In the genomic region with DNA sequence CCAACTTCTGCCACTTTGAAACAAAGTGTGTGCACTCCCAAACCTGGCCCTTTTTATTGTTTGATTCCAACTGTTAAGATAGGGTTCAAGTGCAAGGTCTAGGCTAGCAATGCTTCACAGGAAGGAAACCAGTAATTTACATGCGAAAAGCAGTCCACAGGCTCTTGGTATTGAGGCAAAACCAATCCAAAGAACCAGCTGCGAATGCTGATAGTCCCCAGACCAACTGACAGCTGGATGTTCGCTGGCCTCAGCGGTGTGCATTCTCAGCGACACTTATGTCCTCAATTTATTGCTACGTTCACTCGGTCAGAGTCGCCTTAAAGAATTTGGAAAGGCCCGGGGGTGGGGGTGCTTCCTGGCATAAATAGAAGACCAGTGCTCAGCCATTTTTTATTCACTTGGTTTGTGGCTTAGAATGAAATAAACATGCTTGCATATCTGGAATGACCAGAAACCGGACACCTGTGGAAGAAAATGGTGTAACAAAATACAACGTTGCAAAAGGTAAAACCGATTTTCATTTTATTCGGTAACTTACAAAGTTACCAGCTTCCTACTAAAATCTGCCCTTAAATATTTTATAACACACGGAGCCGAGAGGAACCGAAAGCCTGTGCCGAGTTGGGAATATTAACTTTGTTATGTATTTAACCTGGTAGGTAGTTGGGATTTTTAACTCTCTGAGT, we compare ENCODE assay signal across 8 cellular contexts. TPM values are rescaled to one million over a fixed set of nuclear protein-coding genes. Genes with fewer than 3 reads are reported as not detected.
A peak's percentile ranks its signal among the peaks of the same experiment; 100 is the strongest.
DNase-seq lines count a peak whose midpoint lies in the region; ATAC-seq and TF ChIP-seq lines count a peak whose summit lies in the region.

No MANE protein-coding gene starts in this region.

- peak overlapping the region; percentile 86 for H3K4me2 ChIP-seq in PC-9

- peak overlapping the region; percentile 87 for H3K4me3 Mint-ChIP-seq in type B pancreatic cell

- TF ChIP-seq CTCF in BE2C (IDR thresholded peaks at IDR 0.05; ENCODE audit: low read depth, low read length): no peak
- no peak for TF ChIP-seq CTCF in PC-9 (conservative IDR thresholded peaks at IDR 0.05)
- no peak for TF ChIP-seq CTCF in breast epithelium (IDR thresholded peaks at IDR 0.05)
- no peak for TF ChIP-seq CTCF in type B pancreatic cell (conservative IDR thresholded peaks at IDR 0.05)

- peaks cover 26% of the 10 kb centered on the region for H3K79me2 ChIP-seq in PC-9 (ENCODE audit: low read depth)

- H3K4me1 Mint-ChIP-seq in type B pancreatic cell (ENCODE audit: unreplicated experiment): peaks cover 35% of the 10 kb centered on the region

- H3K36me3 ChIP-seq in BE2C (no peaks in the 10 kb centered on the region), PC-9 (ENCODE audit: low read depth) (no peaks in the 10 kb centered on the region), breast epithelium (no peaks in the 10 kb centered on the region)

- peak overlapping the region; percentile 64 for H2AFZ ChIP-seq in PC-9

- DNase-seq in BE2C (peak; percentile 28), PC-9 (peak in 1 of 2 experiments; percentile 60), breast epithelium (ENCODE audit: low spot score in 2 of 2) (no peak), lung microvascular endothelial cell (ENCODE audit: low read depth in 2 of 2) (peak; percentile 58 to 68), type B pancreatic cell (ENCODE audit: extremely low spot score, unreplicated experiment) (no peak), NCI-H446 (lab: John Stamatoyannopoulos, UW) (no peak)
- DNase-seq in activated CD4-positive, CD25-positive, alpha-beta regulatory T cell (lab: John Stamatoyannopoulos, UW): no peak

- H3K9me3 ChIP-seq in BE2C (no peaks in the 10 kb centered on the region), PC-9 (ENCODE audit: insufficient read depth, low read depth) (no peaks in the 10 kb centered on the region), breast epithelium (no peaks in the 10 kb centered on the region)

- H3K4me3 ChIP-seq in BE2C (ENCODE audit: low read depth, low read length): peak overlapping the region; percentile 57
- peak overlapping the region; percentile 56 for H3K4me3 ChIP-seq in PC-9
- peak overlapping the region; percentile 71 to 84 (median 81) for H3K4me3 ChIP-seq in breast epithelium

- TF ChIP-seq POLR2A in breast epithelium (IDR thresholded peaks at IDR 0.05): no peak

- POLR2A ChIA-PET in PC-9 (lab: Charles Lee; ENCODE audit: unreplicated experiment): interaction anchor here (0.6 kb wide), 1 partner anchor 10 kb away, joined by 10 read pairs; no protein-coding TSS in a partner anchor

- intact Hi-C loops in PC-9 (cut with micrococcal nuclease; ENCODE audit: unreplicated experiment) (loop anchor here (1.0 to 10.0 kb wide), 6 partner anchors 64 to 832 kb away; partner anchors contain the start of gene PPP6R3), breast epithelium (cut with DNase I; ENCODE audit: low total_unique reads) (no loop called here)

- no peaks in the 10 kb centered on the region for H3K9me2 ChIP-seq in PC-9 (ENCODE audit: insufficient read depth)

- peaks cover 36% of the 10 kb centered on the region for H3F3A ChIP-seq in PC-9 (ENCODE audit: insufficient read depth, low read depth)

- H3K36me3 Mint-ChIP-seq in type B pancreatic cell: no peaks in the 10 kb centered on the region

- no peaks in the 10 kb centered on the region for H3K27me3 ChIP-seq in BE2C
- no peaks in the 10 kb centered on the region for H3K27me3 ChIP-seq in PC-9 (ENCODE audit: insufficient read depth, low read depth)
- H3K27me3 ChIP-seq in breast epithelium: no peaks in the 10 kb centered on the region

- peak overlapping the region; percentile 92 for H3K27ac Mint-ChIP-seq in type B pancreatic cell

- H3K9me3 Mint-ChIP-seq in type B pancreatic cell: no peaks in the 10 kb centered on the region

- peaks cover 37% of the 10 kb centered on the region for H3K27me3 Mint-ChIP-seq in type B pancreatic cell

- CTCF ChIA-PET in PC-9 (lab: Charles Lee): no interaction called here

- TSS peak; percentile 20 for BruUV-seq in PC-9 (replicated peaks; lab: Mats Ljungman, UMichigan)

- peak overlapping the region; percentile 88 for H3K27ac ChIP-seq in PC-9
- H3K27ac ChIP-seq in breast epithelium: peak overlapping the region; percentile 91 to 97

- peaks cover 12% of the 10 kb centered on the region for H3K4me1 ChIP-seq in BE2C
- H3K4me1 ChIP-seq in PC-9 (replicated peaks; ENCODE audit: insufficient read depth): peaks cover 35% of the 10 kb centered on the region
- peaks cover 0 to 18% of the 10 kb centered on the region in 2 donors for H3K4me1 ChIP-seq in breast epithelium

- peak; percentile 18 for ATAC-seq in GM19397 (IDR thresholded peaks at IDR 0.05; ENCODE audit: unreplicated experiment)

- H4K20me1 ChIP-seq in PC-9 (ENCODE audit: insufficient read depth): 0 out of 2 replicates have a peak, but pooled peaks cover 3% of the 10 kb centered on the region

RNA-seq across cellular contexts. Expression of gene CPT1A, which starts 1.6 kb away (rescaled TPM):
- 34.3 TPM for polyA plus RNA-seq in BE2C (2012; ENCODE audit: insufficient read depth, insufficient read length, low read depth)
- 29.7 and 36.3 TPM in 2 replicates for total RNA-seq in PC-9 (2021)
- total RNA-seq in breast epithelium: 10 to 100 TPM; 22.2 to 62.6 (median 30.4) TPM
- total RNA-seq in lung microvascular endothelial cell: 71.5 and 115 TPM in 2 replicates
- total RNA-seq in type B pancreatic cell (ENCODE audit: low replicate concordance): 36.1 and 44.1 TPM in 2 replicates

Comparison
In these comparisons a context has a peak if more than half of its experiments do, and no peak if none do; other contexts are left out.
1. DNase-seq: peak in BE2C (single experiment) and lung microvascular endothelial cell (2 of 2); none in breast epithelium (0 of 2), type B pancreatic cell (single experiment), activated CD4-positive, CD25-positive, alpha-beta regulatory T cell (0 of 4) and NCI-H446 (0 of 2).
2. Peak in every context shown above with its lines, with median percentiles within 50 percentile points of each other: H3K4me3 ChIP-seq.